2 cellular contexts compared by ENCODE assay signal in the genomic region with DNA sequence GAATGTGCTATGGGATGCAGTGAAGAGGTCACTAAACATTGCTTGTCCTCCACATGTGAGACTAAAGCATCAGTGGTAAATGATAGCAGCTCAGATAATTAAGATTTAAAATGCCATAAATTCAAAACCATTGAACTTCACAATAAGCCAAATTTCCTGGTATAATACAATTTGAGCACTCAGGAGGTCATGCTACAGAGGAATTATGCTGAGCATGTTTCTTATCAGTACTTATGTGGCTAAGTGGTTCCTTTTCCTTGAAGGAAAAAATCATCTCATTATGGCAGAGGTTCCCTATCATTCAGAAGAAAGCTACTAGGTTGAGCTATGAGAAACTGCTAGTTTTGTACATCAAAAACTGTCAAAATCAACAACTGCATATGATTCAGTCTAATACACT.
A peak's percentile ranks its signal among the peaks of the same experiment; 100 is the strongest.
TF ChIP-seq lines count a peak whose summit lies in the region.

No MANE protein-coding gene starts in this region.

TF ChIP-seq in SK-N-SH, 30 proteins besides CTCF, POLR2A, EP300 and RAD21 (continued from another document):
- no peak for TF ChIP-seq PBX3 (IDR thresholded peaks at IDR 0.05)
- no peak for TF ChIP-seq RFX5 (IDR thresholded peaks at IDR 0.05; ENCODE audit: low read length)
- TF ChIP-seq TCF12 (IDR thresholded peaks at IDR 0.05): no peak

TF ChIP-seq in K562, 482 proteins besides CTCF, POLR2A, EP300 and RAD21 (continued from another document and continues in another):
- TF ChIP-seq, protein P1, sequence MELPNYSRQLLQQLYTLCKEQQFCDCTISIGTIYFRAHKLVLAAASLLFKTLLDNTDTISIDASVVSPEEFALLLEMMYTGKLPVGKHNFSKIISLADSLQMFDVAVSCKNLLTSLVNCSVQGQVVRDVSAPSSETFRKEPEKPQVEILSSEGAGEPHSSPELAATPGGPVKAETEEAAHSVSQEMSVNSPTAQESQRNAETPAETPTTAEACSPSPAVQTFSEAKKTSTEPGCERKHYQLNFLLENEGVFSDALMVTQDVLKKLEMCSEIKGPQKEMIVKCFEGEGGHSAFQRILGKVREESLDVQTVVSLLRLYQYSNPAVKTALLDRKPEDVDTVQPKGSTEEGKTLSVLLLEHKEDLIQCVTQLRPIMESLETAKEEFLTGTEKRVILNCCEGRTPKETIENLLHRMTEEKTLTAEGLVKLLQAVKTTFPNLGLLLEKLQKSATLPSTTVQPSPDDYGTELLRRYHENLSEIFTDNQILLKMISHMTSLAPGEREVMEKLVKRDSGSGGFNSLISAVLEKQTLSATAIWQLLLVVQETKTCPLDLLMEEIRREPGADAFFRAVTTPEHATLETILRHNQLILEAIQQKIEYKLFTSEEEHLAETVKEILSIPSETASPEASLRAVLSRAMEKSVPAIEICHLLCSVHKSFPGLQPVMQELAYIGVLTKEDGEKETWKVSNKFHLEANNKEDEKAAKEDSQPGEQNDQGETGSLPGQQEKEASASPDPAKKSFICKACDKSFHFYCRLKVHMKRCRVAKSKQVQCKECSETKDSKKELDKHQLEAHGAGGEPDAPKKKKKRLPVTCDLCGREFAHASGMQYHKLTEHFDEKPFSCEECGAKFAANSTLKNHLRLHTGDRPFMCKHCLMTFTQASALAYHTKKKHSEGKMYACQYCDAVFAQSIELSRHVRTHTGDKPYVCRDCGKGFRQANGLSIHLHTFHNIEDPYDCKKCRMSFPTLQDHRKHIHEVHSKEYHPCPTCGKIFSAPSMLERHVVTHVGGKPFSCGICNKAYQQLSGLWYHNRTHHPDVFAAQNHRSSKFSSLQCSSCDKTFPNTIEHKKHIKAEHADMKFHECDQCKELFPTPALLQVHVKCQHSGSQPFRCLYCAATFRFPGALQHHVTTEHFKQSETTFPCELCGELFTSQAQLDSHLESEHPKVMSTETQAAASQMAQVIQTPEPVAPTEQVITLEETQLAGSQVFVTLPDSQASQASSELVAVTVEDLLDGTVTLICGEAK (IDR thresholded peaks at IDR 0.05): no peak
- TF ChIP-seq, protein P1 (CRISPR knock-in tag; IDR thresholded peaks at IDR 0.05): no peak
- TF ChIP-seq ZNF212 (CRISPR knock-in tag; IDR thresholded peaks at IDR 0.05) (0 out of 2 replicates have a peak, but pooled peaks have one; percentile 29), PRPF4 (IDR thresholded peaks at IDR 0.05; ENCODE audit: insufficient read depth, low read depth, low read length, poor library complexity, severe bottlenecking) (no peak), RNF2 (IDR thresholded peaks at IDR 0.05) (no peak), SMAD2 (IDR thresholded peaks at IDR 0.05; ENCODE audit: low read depth, low read length) (no peak), SMAD1 (IDR thresholded peaks at IDR 0.05; ENCODE audit: low read depth, low read length, partially characterized antibody) (no peak), ILK (tag; IDR thresholded peaks at IDR 0.05; ENCODE audit: borderline replicate concordance, low read depth) (no peak), FOXA3 (CRISPR knock-in tag; conservative IDR thresholded peaks at IDR 0.05 in 1 of 2, IDR thresholded peaks at IDR 0.05 in 1 of 2) (0 out of 4 replicates have a peak, but pooled peaks of 1 of the 2 experiments have one; percentile 29), ZNF232 (CRISPR knock-in tag; IDR thresholded peaks at IDR 0.05) (no peak), THRB (CRISPR knock-in tag; conservative IDR thresholded peaks at IDR 0.05) (0 out of 2 replicates have a peak, but pooled peaks have one; percentile 33), MXI1 (IDR thresholded peaks at IDR 0.05; ENCODE audit: low read depth, low read length) (no peak), ZNF316 (IDR thresholded peaks at IDR 0.05) (peak; percentile 28; the same call in 1 of the 2 replicates), RFX7 (CRISPR knock-in tag; IDR thresholded peaks at IDR 0.05) (no peak), TEAD1 (CRISPR knock-in tag; IDR thresholded peaks at IDR 0.05) (0 out of 4 replicates have a peak, but pooled peaks of 1 of the 2 experiments have one; percentile 39), TCFL5 (CRISPR knock-in tag; conservative IDR thresholded peaks at IDR 0.05) (no peak), ZNF239 (CRISPR knock-in tag; IDR thresholded peaks at IDR 0.05) (0 out of 2 replicates have a peak, but pooled peaks have one; percentile 5), JUND (IDR thresholded peaks at IDR 0.05; ENCODE audit: borderline replicate concordance, low read depth, low read length) (no peak), JUND (tag; IDR thresholded peaks at IDR 0.05; ENCODE audit: borderline replicate concordance, low read depth, low read length) (no peak), ZNF583 (CRISPR knock-in tag; IDR thresholded peaks at IDR 0.05) (0 out of 2 replicates have a peak, but pooled peaks have one; percentile 23), NEUROD1 (IDR thresholded peaks at IDR 0.05; ENCODE audit: borderline replicate concordance, low read depth, low read length, partially characterized antibody) (no peak), ZNF639 (CRISPR knock-in tag; conservative IDR thresholded peaks at IDR 0.05 in 1 of 2, IDR thresholded peaks at IDR 0.05 in 1 of 2) (no peak), ZNF354B (CRISPR knock-in tag; IDR thresholded peaks at IDR 0.05) (peak; percentile 21; the same call in 1 of the 2 replicates), ZC3H4 (CRISPR knock-in tag; IDR thresholded peaks at IDR 0.05; ENCODE audit: borderline replicate concordance) (no peak), ELF4 (CRISPR knock-in tag; IDR thresholded peaks at IDR 0.05) (peak; percentile 41; the same call in 1 of the 2 replicates), SMARCC2 (IDR thresholded peaks at IDR 0.05; ENCODE audit: low read depth) (no peak)
- TF ChIP-seq, protein P2, sequence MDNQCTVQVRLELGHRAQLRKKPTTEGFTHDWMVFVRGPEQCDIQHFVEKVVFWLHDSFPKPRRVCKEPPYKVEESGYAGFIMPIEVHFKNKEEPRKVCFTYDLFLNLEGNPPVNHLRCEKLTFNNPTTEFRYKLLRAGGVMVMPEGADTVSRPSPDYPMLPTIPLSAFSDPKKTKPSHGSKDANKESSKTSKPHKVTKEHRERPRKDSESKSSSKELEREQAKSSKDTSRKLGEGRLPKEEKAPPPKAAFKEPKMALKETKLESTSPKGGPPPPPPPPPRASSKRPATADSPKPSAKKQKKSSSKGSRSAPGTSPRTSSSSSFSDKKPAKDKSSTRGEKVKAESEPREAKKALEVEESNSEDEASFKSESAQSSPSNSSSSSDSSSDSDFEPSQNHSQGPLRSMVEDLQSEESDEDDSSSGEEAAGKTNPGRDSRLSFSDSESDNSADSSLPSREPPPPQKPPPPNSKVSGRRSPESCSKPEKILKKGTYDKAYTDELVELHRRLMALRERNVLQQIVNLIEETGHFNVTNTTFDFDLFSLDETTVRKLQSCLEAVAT (IDR thresholded peaks at IDR 0.05): no peak
- TF ChIP-seq, protein P3, sequence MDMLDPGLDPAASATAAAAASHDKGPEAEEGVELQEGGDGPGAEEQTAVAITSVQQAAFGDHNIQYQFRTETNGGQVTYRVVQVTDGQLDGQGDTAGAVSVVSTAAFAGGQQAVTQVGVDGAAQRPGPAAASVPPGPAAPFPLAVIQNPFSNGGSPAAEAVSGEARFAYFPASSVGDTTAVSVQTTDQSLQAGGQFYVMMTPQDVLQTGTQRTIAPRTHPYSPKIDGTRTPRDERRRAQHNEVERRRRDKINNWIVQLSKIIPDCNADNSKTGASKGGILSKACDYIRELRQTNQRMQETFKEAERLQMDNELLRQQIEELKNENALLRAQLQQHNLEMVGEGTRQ (CRISPR knock-in tag; IDR thresholded peaks at IDR 0.05): no peak
- TF ChIP-seq, protein P4, sequence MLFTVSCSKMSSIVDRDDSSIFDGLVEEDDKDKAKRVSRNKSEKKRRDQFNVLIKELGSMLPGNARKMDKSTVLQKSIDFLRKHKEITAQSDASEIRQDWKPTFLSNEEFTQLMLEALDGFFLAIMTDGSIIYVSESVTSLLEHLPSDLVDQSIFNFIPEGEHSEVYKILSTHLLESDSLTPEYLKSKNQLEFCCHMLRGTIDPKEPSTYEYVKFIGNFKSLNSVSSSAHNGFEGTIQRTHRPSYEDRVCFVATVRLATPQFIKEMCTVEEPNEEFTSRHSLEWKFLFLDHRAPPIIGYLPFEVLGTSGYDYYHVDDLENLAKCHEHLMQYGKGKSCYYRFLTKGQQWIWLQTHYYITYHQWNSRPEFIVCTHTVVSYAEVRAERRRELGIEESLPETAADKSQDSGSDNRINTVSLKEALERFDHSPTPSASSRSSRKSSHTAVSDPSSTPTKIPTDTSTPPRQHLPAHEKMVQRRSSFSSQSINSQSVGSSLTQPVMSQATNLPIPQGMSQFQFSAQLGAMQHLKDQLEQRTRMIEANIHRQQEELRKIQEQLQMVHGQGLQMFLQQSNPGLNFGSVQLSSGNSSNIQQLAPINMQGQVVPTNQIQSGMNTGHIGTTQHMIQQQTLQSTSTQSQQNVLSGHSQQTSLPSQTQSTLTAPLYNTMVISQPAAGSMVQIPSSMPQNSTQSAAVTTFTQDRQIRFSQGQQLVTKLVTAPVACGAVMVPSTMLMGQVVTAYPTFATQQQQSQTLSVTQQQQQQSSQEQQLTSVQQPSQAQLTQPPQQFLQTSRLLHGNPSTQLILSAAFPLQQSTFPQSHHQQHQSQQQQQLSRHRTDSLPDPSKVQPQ (CRISPR knock-in tag; IDR thresholded peaks at IDR 0.05; ENCODE audit: borderline replicate concordance): 0 out of 2 replicates have a peak, but pooled peaks have one; percentile 53
- TF ChIP-seq, protein P5, sequence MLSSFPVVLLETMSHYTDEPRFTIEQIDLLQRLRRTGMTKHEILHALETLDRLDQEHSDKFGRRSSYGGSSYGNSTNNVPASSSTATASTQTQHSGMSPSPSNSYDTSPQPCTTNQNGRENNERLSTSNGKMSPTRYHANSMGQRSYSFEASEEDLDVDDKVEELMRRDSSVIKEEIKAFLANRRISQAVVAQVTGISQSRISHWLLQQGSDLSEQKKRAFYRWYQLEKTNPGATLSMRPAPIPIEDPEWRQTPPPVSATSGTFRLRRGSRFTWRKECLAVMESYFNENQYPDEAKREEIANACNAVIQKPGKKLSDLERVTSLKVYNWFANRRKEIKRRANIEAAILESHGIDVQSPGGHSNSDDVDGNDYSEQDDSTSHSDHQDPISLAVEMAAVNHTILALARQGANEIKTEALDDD (IDR thresholded peaks at IDR 0.05): peak; percentile 55; the same call in 1 of the 2 replicates
- TF ChIP-seq, protein P6, sequence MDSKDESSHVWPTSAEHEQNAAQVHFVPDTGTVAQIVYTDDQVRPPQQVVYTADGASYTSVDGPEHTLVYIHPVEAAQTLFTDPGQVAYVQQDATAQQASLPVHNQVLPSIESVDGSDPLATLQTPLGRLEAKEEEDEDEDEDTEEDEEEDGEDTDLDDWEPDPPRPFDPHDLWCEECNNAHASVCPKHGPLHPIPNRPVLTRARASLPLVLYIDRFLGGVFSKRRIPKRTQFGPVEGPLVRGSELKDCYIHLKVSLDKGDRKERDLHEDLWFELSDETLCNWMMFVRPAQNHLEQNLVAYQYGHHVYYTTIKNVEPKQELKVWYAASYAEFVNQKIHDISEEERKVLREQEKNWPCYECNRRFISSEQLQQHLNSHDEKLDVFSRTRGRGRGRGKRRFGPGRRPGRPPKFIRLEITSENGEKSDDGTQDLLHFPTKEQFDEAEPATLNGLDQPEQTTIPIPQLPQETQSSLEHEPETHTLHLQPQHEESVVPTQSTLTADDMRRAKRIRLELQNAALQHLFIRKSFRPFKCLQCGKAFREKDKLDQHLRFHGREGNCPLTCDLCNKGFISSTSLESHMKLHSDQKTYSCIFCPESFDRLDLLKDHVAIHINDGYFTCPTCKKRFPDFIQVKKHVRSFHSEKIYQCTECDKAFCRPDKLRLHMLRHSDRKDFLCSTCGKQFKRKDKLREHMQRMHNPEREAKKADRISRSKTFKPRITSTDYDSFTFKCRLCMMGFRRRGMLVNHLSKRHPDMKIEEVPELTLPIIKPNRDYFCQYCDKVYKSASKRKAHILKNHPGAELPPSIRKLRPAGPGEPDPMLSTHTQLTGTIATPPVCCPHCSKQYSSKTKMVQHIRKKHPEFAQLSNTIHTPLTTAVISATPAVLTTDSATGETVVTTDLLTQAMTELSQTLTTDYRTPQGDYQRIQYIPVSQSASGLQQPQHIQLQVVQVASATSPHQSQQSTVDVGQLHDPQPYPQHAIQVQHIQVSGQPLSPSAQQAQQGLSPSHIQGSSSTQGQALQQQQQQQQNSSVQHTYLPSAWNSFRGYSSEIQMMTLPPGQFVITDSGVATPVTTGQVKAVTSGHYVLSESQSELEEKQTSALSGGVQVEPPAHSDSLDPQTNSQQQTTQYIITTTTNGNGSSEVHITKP (IDR thresholded peaks at IDR 0.05; ENCODE audit: partially characterized antibody): no peak
